ENCODE assay signal across 8 cellular contexts in the genomic region with DNA sequence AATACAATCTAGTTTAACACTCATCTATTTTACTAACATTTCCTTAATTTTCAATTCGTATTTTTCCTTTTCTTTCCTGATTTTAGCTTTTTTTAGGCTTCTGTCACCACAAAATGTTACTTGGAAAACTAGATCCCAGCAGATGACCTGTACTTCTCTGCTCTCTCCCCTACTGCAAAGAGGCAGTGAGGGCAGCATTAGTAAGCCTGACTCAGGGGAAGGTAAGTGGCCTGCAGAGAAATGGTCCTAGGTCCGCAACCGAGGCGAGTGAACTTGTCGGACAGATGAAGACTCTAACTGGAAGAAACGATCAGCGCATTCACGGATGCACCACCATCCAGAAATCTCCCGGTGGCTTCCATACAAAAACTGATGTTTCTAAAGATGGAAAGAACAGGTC. TPM values are rescaled to one million over a fixed set of nuclear protein-coding genes. Genes with fewer than 3 reads are reported as not detected.
A peak's percentile ranks its signal among the peaks of the same experiment; 100 is the strongest.
DNase-seq lines count a peak whose midpoint lies in the region; ATAC-seq and TF ChIP-seq lines count a peak whose summit lies in the region.

No MANE protein-coding gene starts in this region.

- no peak for DNase-seq in activated CD4-positive, alpha-beta T cell treated with anti-CD3 and anti-CD28 coated beads, Interleukin-2, amount 10 ng/mL, durations not matched to agents 7 days and 5 days
- no peak for DNase-seq in activated CD4-positive, alpha-beta T cell treated with anti-CD3 and anti-CD28 coated beads for 48 hours
- no peak for DNase-seq in thyroid gland
- no peak for DNase-seq in anterior cingulate cortex (lab: John Stamatoyannopoulos, UW)
- no peak for DNase-seq in stimulated activated CD4-positive, alpha-beta T cell treated with anti-CD3 and anti-CD28 coated beads, Interleukin-4, amount 100 ng/mL, for 4 hours

- 95% methylated on average over 9 of the region's 9 CpGs for WGBS in liver
- WGBS in thyroid gland, 2 donors: 89 to 93% methylated on average over 9 of the region's 9 CpGs

- no peak for TF ChIP-seq RAD21 in liver (IDR thresholded peaks at IDR 0.05)

- CTCF ChIA-PET in activated CD4-positive, alpha-beta T cell treated with anti-CD3 and anti-CD28 coated beads, Interleukin-2, amount 10 ng/mL, durations not matched to agents 7 days and 5 days (lab: Charles Lee): interaction anchor here (1.1 to 1.9 kb wide), 5 partner anchors 11 to 33 kb away, joined by 4 to 17 read pairs (median 5); a partner anchor contains a TSS

- H3K4me1 ChIP-seq in liver (ENCODE audit: control insufficient read depth in 4 of 4, insufficient read depth in 4 of 4, low read length in 3 of 4): peaks cover 17 to 56% (median 50%) of the 10 kb centered on the region in 4 donors
- H3K4me1 ChIP-seq in thyroid gland: peaks cover 23 to 42% of the 10 kb centered on the region in 2 donors

- no peak overlapping the region for H3K4me3 Mint-ChIP-seq in activated CD4-positive, alpha-beta T cell treated with anti-CD3 and anti-CD28 coated beads, Interleukin-2, amount 10 ng/mL, durations not matched to agents 7 days and 5 days

- H3K36me3 ChIP-seq in liver (ENCODE audit: control insufficient read depth in 4 of 4, insufficient read depth in 3 of 4, low read depth in 1 of 4, low read length in 3 of 4): peaks cover 3 to 23% (median 18%) of the 10 kb centered on the region in 4 donors
- H3K36me3 ChIP-seq in thyroid gland: peaks cover 12 to 38% of the 10 kb centered on the region in 2 donors

- intact Hi-C loops in thyroid gland (cut with DNase I): no loop called here

- TF ChIP-seq CTCF in liver (IDR thresholded peaks at IDR 0.05; ENCODE audit: low read depth, low read length, missing input control) (no peak), thyroid gland (IDR thresholded peaks at IDR 0.05) (no peak)

- no peaks in the 10 kb centered on the region for H3K27me3 ChIP-seq in liver (ENCODE audit: control insufficient read depth in 4 of 4, insufficient read depth in 4 of 4, low read length in 3 of 4)
- no peaks in the 10 kb centered on the region for H3K27me3 ChIP-seq in thyroid gland

- H3K9ac ChIP-seq in liver (ENCODE audit: low read depth in 1 of 2, low read length in 2 of 2): peak overlapping the region in 1 of 2 donors; percentile 56

- peaks cover 43% of the 10 kb centered on the region for H3K4me1 Mint-ChIP-seq in activated CD4-positive, alpha-beta T cell treated with anti-CD3 and anti-CD28 coated beads, Interleukin-2, amount 10 ng/mL, durations not matched to agents 7 days and 5 days

- H3K4me3 ChIP-seq in liver (ENCODE audit: low read depth in 1 of 3, low read length in 3 of 3): no peak overlapping the region
- no peak overlapping the region for H3K4me3 ChIP-seq in thyroid gland (replicated peaks in 1 of 3)

- peak overlapping the region; percentile 75 for H3K27ac ChIP-seq in angular gyrus (ENCODE audit: low read depth, low read length)
- H3K27ac ChIP-seq in liver (ENCODE audit: low read depth in 1 of 2, low read length in 2 of 2): peak overlapping the region; percentile 79 to 84
- H3K27ac ChIP-seq in thyroid gland: peak overlapping the region; percentile 92 to 95 (median 95)

- no peaks in the 10 kb centered on the region for H3K9me3 ChIP-seq in liver (ENCODE audit: control insufficient read depth in 4 of 4, low read length in 3 of 4)
- H3K9me3 ChIP-seq in thyroid gland: no peaks in the 10 kb centered on the region

- H3K36me3 Mint-ChIP-seq in activated CD4-positive, alpha-beta T cell treated with anti-CD3 and anti-CD28 coated beads, Interleukin-2, amount 10 ng/mL, durations not matched to agents 7 days and 5 days (ENCODE audit: low read depth): peaks cover 40% of the 10 kb centered on the region

- ATAC-seq in HG02763 (IDR thresholded peaks at IDR 0.05; ENCODE audit: unreplicated experiment): no peak

- H3K9me3 Mint-ChIP-seq in activated CD4-positive, alpha-beta T cell treated with anti-CD3 and anti-CD28 coated beads, Interleukin-2, amount 10 ng/mL, durations not matched to agents 7 days and 5 days: no peaks in the 10 kb centered on the region

- H3K27me3 Mint-ChIP-seq in activated CD4-positive, alpha-beta T cell treated with anti-CD3 and anti-CD28 coated beads, Interleukin-2, amount 10 ng/mL, durations not matched to agents 7 days and 5 days: no peaks in the 10 kb centered on the region

- no peak for TF ChIP-seq POLR2A in thyroid gland (IDR thresholded peaks at IDR 0.05)

- peak overlapping the region; percentile 91 for H3K27ac Mint-ChIP-seq in activated CD4-positive, alpha-beta T cell treated with anti-CD3 and anti-CD28 coated beads, Interleukin-2, amount 10 ng/mL, durations not matched to agents 7 days and 5 days

- POLR2A ChIA-PET in activated CD4-positive, alpha-beta T cell treated with anti-CD3 and anti-CD28 coated beads, Interleukin-2, amount 10 ng/mL, durations not matched to agents 7 days and 5 days (lab: Charles Lee): interaction anchor here (0.6 kb wide), 1 partner anchor 14 kb away, joined by 4 read pairs; no protein-coding TSS in a partner anchor

TF ChIP-seq in liver, 16 proteins besides CTCF, POLR2A, EP300 and RAD21 (continues in another document):
- TF ChIP-seq, protein P1, sequence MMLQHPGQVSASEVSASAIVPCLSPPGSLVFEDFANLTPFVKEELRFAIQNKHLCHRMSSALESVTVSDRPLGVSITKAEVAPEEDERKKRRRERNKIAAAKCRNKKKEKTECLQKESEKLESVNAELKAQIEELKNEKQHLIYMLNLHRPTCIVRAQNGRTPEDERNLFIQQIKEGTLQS (IDR thresholded peaks at IDR 0.05): no peak
- TF ChIP-seq EGR1 (IDR thresholded peaks at IDR 0.05; ENCODE audit: low read depth in 2 of 2): no peak
- TF ChIP-seq, protein P2, sequence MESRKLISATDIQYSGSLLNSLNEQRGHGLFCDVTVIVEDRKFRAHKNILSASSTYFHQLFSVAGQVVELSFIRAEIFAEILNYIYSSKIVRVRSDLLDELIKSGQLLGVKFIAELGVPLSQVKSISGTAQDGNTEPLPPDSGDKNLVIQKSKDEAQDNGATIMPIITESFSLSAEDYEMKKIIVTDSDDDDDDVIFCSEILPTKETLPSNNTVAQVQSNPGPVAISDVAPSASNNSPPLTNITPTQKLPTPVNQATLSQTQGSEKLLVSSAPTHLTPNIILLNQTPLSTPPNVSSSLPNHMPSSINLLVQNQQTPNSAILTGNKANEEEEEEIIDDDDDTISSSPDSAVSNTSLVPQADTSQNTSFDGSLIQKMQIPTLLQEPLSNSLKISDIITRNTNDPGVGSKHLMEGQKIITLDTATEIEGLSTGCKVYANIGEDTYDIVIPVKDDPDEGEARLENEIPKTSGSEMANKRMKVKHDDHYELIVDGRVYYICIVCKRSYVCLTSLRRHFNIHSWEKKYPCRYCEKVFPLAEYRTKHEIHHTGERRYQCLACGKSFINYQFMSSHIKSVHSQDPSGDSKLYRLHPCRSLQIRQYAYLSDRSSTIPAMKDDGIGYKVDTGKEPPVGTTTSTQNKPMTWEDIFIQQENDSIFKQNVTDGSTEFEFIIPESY (IDR thresholded peaks at IDR 0.05): no peak
- no peak for TF ChIP-seq GABPA (IDR thresholded peaks at IDR 0.05 in 1 of 2, conservative IDR thresholded peaks at IDR 0.05 in 1 of 2)
- TF ChIP-seq HNF4A (conservative IDR thresholded peaks at IDR 0.05): no peak
- TF ChIP-seq FOXA2 (IDR thresholded peaks at IDR 0.05): no peak
- TF ChIP-seq FOXA1 (IDR thresholded peaks at IDR 0.05): no peak
- TF ChIP-seq, protein P3, sequence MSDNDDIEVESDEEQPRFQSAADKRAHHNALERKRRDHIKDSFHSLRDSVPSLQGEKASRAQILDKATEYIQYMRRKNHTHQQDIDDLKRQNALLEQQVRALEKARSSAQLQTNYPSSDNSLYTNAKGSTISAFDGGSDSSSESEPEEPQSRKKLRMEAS (IDR thresholded peaks at IDR 0.05): no peak
- TF ChIP-seq JUND (IDR thresholded peaks at IDR 0.05): no peak

RNA-seq across cellular contexts. Expression of a gene that starts 20.4 kb away (rescaled TPM):
- total RNA-seq in activated CD4-positive, alpha-beta T cell treated with anti-CD3 and anti-CD28 coated beads, Interleukin-2, amount 10 ng/mL, durations not matched to agents 7 days and 5 days: 10 to 100 TPM; 40.4 to 42.0 TPM
- 10 to 100 TPM; 13.3 to 15.1 TPM for total RNA-seq in liver
- 10 to 100 TPM in 1 of 2 donors, 1 to 10 TPM in 1; 7.4 to 13.8 TPM for polyA plus RNA-seq in liver
- 100 to 1,000 TPM in 1 of 4 donors, 10 to 100 TPM in 3; 69.6 to 109 (median 90.3) TPM for total RNA-seq in thyroid gland

RNA-seq across cellular contexts. Expression of a gene that starts 20.6 kb away (rescaled TPM):
- 10 to 100 TPM; 12.7 to 13.2 TPM for total RNA-seq in activated CD4-positive, alpha-beta T cell treated with anti-CD3 and anti-CD28 coated beads, Interleukin-2, amount 10 ng/mL, durations not matched to agents 7 days and 5 days
- total RNA-seq in liver: 1 to 10 TPM; 7.0 to 7.7 TPM
- 10 to 100 TPM; 11.2 to 11.3 TPM for polyA plus RNA-seq in liver
- total RNA-seq in thyroid gland: 10 to 100 TPM; 15.1 to 20.2 (median 16.0) TPM

RNA-seq across cellular contexts. Expression of a gene that starts 33.2 kb away (rescaled TPM):
- total RNA-seq in activated CD4-positive, alpha-beta T cell treated with anti-CD3 and anti-CD28 coated beads, Interleukin-2, amount 10 ng/mL, durations not matched to agents 7 days and 5 days: 10 to 100 TPM; 41.1 to 43.0 TPM
- total RNA-seq in liver (10 to 100 TPM; 12.7 to 26.7 TPM), thyroid gland (10 to 100 TPM; 53.4 to 69.3 (median 60.8) TPM)
- polyA plus RNA-seq in liver: 10 to 100 TPM; 12.9 to 15.4 TPM

RNA-seq across cellular contexts. Expression of a gene that starts 33.4 kb away (rescaled TPM):
- total RNA-seq in activated CD4-positive, alpha-beta T cell treated with anti-CD3 and anti-CD28 coated beads, Interleukin-2, amount 10 ng/mL, durations not matched to agents 7 days and 5 days: 10 to 100 TPM; 16.1 to 18.6 TPM
- total RNA-seq in liver (1 to 10 TPM; 3.7 to 4.3 TPM), thyroid gland (10 to 100 TPM in 3 of 4 donors, 1 to 10 TPM in 1; 9.9 to 15.6 (median 15.3) TPM)
- polyA plus RNA-seq in liver: 10 to 100 TPM in 1 of 2 donors, 1 to 10 TPM in 1; 5.7 to 17.0 TPM
